Comparison of ENCODE assay signal across 22 cellular contexts in genomic region chr16:8278181-8278580, GRCh38.
DNase-seq lines count a peak whose midpoint lies in the region; ATAC-seq, FAIRE-seq and TF ChIP-seq lines count a peak whose summit lies in the region.
"Had no signal": no experiment of that assay in that cellular context is flagged by ENCODE, and none has a peak within 500 bp of the region (broad histone marks: within the 10 kb centered on the region; RNA-seq: fewer than 3 reads in every experiment).

No MANE protein-coding gene starts in this region.

- ATAC-seq in HG03432 (IDR thresholded peaks at IDR 0.05; ENCODE audit: unreplicated experiment) (no peak), HG03469 (IDR thresholded peaks at IDR 0.05; ENCODE audit: unreplicated experiment) (no peak)
- ATAC-seq: CD8-positive, alpha-beta T cell; GM12878 had no signal

- H2AFZ ChIP-seq in astrocyte (ENCODE audit: low read depth, low read length): no peak overlapping the region
- H2AFZ ChIP-seq: GM23338 had no signal

- H3K9me3 Mint-ChIP-seq in astrocyte (ENCODE audit: unreplicated experiment) (peaks cover 2% of the 10 kb centered on the region), endodermal cell (no peaks in the 10 kb centered on the region)
- H3K9me3 Mint-ChIP-seq: GM23338 had no signal

- H3K36me3 Mint-ChIP-seq in astrocyte (ENCODE audit: low read depth, unreplicated experiment) (no peaks in the 10 kb centered on the region), endodermal cell (ENCODE audit: low read depth) (no peaks in the 10 kb centered on the region)
- H3K36me3 Mint-ChIP-seq: CD4-positive, CD25-positive, alpha-beta regulatory T cell; CD8-positive, alpha-beta T cell had no signal

- no peaks in the 10 kb centered on the region for H4K20me1 ChIP-seq in astrocyte (ENCODE audit: insufficient read depth, low read length)
- H4K20me1 ChIP-seq: BLaER1 had no signal

- H3K27ac Mint-ChIP-seq in astrocyte (ENCODE audit: unreplicated experiment) (peak overlapping the region; percentile 85), endodermal cell (peak overlapping the region; percentile 81)
- H3K27ac Mint-ChIP-seq: B cell; CD4-positive, CD25-positive, alpha-beta regulatory T cell; CD8-positive, alpha-beta T cell; GM23338 had no signal

- TF ChIP-seq CTCF in astrocyte (IDR thresholded peaks at IDR 0.05; ENCODE audit: insufficient read depth, low read depth, low read length) (no peak), endodermal cell (conservative IDR thresholded peaks at IDR 0.05) (no peak)

- no peaks in the 10 kb centered on the region for H3K27me3 ChIP-seq in astrocyte (ENCODE audit: insufficient read depth, low read length)
- H3K27me3 ChIP-seq in endodermal cell (ENCODE audit: control insufficient read depth, insufficient read depth, low read length, poor library complexity, severe bottlenecking): no peaks in the 10 kb centered on the region
- H3K27me3 ChIP-seq: BLaER1 had no signal

- DNase-seq in HT1080 (ENCODE audit: low read depth): peak; percentile 13
- no peak for DNase-seq in astrocyte (ENCODE audit: low read depth)
- no peak for DNase-seq in endodermal cell
- DNase-seq in urothelium cell line (ENCODE audit: low spot score): peak; percentile 72
- DNase-seq in NCI-H2107 treated with DMSO at 0.1 percent for 48 hours (lab: John Stamatoyannopoulos, UW; ENCODE audit: unreplicated experiment): no peak
- DNase-seq in NCI-H146 treated with DMSO at 0.1 percent for 48 hours (lab: John Stamatoyannopoulos, UW; ENCODE audit: unreplicated experiment): no peak
- DNase-seq: Caco-2; CD4-positive, CD25-positive, alpha-beta regulatory T cell; CD8-positive, alpha-beta T cell; DMS153; DND-41; EL; GDM1 had no signal

- H3K9me3 ChIP-seq in astrocyte (ENCODE audit: insufficient read depth, low read depth, low read length) (peaks cover 3% of the 10 kb centered on the region), endodermal cell (ENCODE audit: control insufficient read depth, low read length) (no peaks in the 10 kb centered on the region)
- H3K9me3 ChIP-seq: BLaER1, Caco-2, HAP-1 had no signal

- no peak overlapping the region for H3K4me2 ChIP-seq in astrocyte (ENCODE audit: low read length)
- H3K4me2 ChIP-seq: BLaER1, GM23338 had no signal

- H3K79me2 ChIP-seq in astrocyte (ENCODE audit: insufficient read depth, low read length): no peaks in the 10 kb centered on the region

- H3K4me3 ChIP-seq in astrocyte (ENCODE audit: insufficient read depth, low read depth, low read length) (no peak overlapping the region), endodermal cell (ENCODE audit: low read length) (no peak overlapping the region)
- H3K4me3 ChIP-seq: BLaER1, GM12878, GM23338, HAP-1 had no signal

- H3K27me3 Mint-ChIP-seq in astrocyte (ENCODE audit: low read depth, unreplicated experiment): peaks cover 3% of the 10 kb centered on the region
- no peaks in the 10 kb centered on the region for H3K27me3 Mint-ChIP-seq in endodermal cell (ENCODE audit: insufficient read depth)
- H3K27me3 Mint-ChIP-seq: B cell had no signal

- H3K4me1 ChIP-seq in astrocyte (ENCODE audit: insufficient read depth, low read length) (no peaks in the 10 kb centered on the region), endodermal cell (ENCODE audit: control insufficient read depth, insufficient read depth, low read length) (no peaks in the 10 kb centered on the region)
- H3K4me1 ChIP-seq: Caco-2, HAP-1 had no signal

- no peaks in the 10 kb centered on the region for H3K36me3 ChIP-seq in astrocyte (ENCODE audit: insufficient read depth, low read length)
- no peaks in the 10 kb centered on the region for H3K36me3 ChIP-seq in endodermal cell (ENCODE audit: control insufficient read depth, insufficient read depth, low read length)
- H3K36me3 ChIP-seq: BLaER1, HAP-1 had no signal

- H3K27ac ChIP-seq in astrocyte (ENCODE audit: low read depth, low read length) (no peak overlapping the region), endodermal cell (ENCODE audit: low read depth, low read length) (no peak overlapping the region)
- H3K27ac ChIP-seq: BLaER1, C4-2B had no signal

- no peak overlapping the region for H3K9ac ChIP-seq in astrocyte (ENCODE audit: low read length)
- H3K9ac ChIP-seq in endodermal cell (ENCODE audit: extremely low read depth, low read length, poor library complexity, severe bottlenecking): peak overlapping the region; percentile 12
- H3K9ac ChIP-seq: BLaER1 had no signal

- H3K4me1 Mint-ChIP-seq in astrocyte (ENCODE audit: low read depth, unreplicated experiment): peaks cover 18% of the 10 kb centered on the region
- peaks cover 22% of the 10 kb centered on the region for H3K4me1 Mint-ChIP-seq in endodermal cell
- H3K4me1 Mint-ChIP-seq: B cell; CD4-positive, CD25-positive, alpha-beta regulatory T cell had no signal

- 80% methylated on average over 1 of the region's 1 CpG; no CpG with 5 or more reads in 1 of the 2 experiments for WGBS in endodermal cell (ENCODE audit: insufficient coverage in 1 of 2, insufficient read length in 1 of 2), 2 experiments

- FAIRE-seq in astrocyte (lab: Jason Lieb, UNC) (no peak), urothelium cell line (lab: Jason Lieb, UNC) (peak; percentile 89)
- FAIRE-seq: GM12878, GM19239 had no signal

- H3K4me3 Mint-ChIP-seq in astrocyte (ENCODE audit: unreplicated experiment): no peak overlapping the region
- H3K4me3 Mint-ChIP-seq in endodermal cell: no peak overlapping the region
- H3K4me3 Mint-ChIP-seq: B cell; CD4-positive, CD25-positive, alpha-beta regulatory T cell; CD8-positive, alpha-beta T cell; GM23338 had no signal

Comparison
In these comparisons a context has a peak if more than half of its experiments do, and no peak if none do; other contexts are left out.
1. DNase-seq: peak in HT1080 (single experiment) and urothelium cell line (single experiment); none in astrocyte (single experiment), endodermal cell (single experiment), NCI-H2107 treated with DMSO at 0.1 percent for 48 hours (single experiment) and NCI-H146 treated with DMSO at 0.1 percent for 48 hours (single experiment).